ENCODE assay signal across 10 cellular contexts in genomic region chr1:26177182-26177684, GRCh38. TPM values are rescaled to one million over a fixed set of nuclear protein-coding genes. Genes with fewer than 3 reads are reported as not detected.
DNase-seq lines count a peak whose midpoint lies in the region; ATAC-seq and TF ChIP-seq lines count a peak whose summit lies in the region.
"Had no signal": no experiment of that assay in that cellular context is flagged by ENCODE, and none has a peak within 500 bp of the region (broad histone marks: within the 10 kb centered on the region; RNA-seq: fewer than 3 reads in every experiment).

TSS of gene CNKSR1 (plus strand) at chr1:26177491. CDS start at chr1:26177548, 57 bp downstream.

- H3K4me3 ChIP-seq in lower leg skin (ENCODE audit: low read depth, poor library complexity, severe bottlenecking) = no peak within 1 kb of the TSS
- H3K4me3 ChIP-seq in spleen = no peak within 1 kb of the TSS
- H3K4me3 ChIP-seq in MG63 = no peak within 1 kb of the TSS
- H3K4me3 ChIP-seq: heart left ventricle had no signal

- POLR2A ChIA-PET in activated naive CD8-positive, alpha-beta T cell treated with anti-CD3 and anti-CD28 coated beads, Interleukin-2, amount 10 ng/mL, durations not matched to agents 7 days and 5 days (lab: Charles Lee) = interaction anchor here (1.2 kb wide), 1 partner anchor 66 kb away, joined by 3 read pairs; the partner anchor contains the start of gene PDIK1L

- no peaks in the 10 kb centered on the region for H3K27me3 Mint-ChIP-seq in activated naive CD8-positive, alpha-beta T cell treated with anti-CD3 and anti-CD28 coated beads, Interleukin-2, amount 10 ng/mL, durations not matched to agents 7 days and 5 days

- no peaks in the 10 kb centered on the region for H3K27me3 ChIP-seq in spleen (replicated peaks in 1 of 7)
- no peaks in the 10 kb centered on the region for H3K27me3 ChIP-seq in MG63
- H3K27me3 ChIP-seq: heart left ventricle had no signal

- 35 to 52% methylated on average over 18 to 19 of the region's 21 CpGs for WGBS in lower leg skin, 2 donors
- 43 to 68% (median 59%) methylated on average over 20 to 21 of the region's 21 CpGs for WGBS in spleen, 5 donors

- H3K4me1 Mint-ChIP-seq in activated naive CD8-positive, alpha-beta T cell treated with anti-CD3 and anti-CD28 coated beads, Interleukin-2, amount 10 ng/mL, durations not matched to agents 7 days and 5 days = no peaks in the 10 kb centered on the region

- H3K4me3 Mint-ChIP-seq in activated naive CD8-positive, alpha-beta T cell treated with anti-CD3 and anti-CD28 coated beads, Interleukin-2, amount 10 ng/mL, durations not matched to agents 7 days and 5 days = peak within 1 kb of the TSS; percentile 79
- H3K4me3 Mint-ChIP-seq: CD14-positive monocyte had no signal

- H3K9me3 Mint-ChIP-seq in activated naive CD8-positive, alpha-beta T cell treated with anti-CD3 and anti-CD28 coated beads, Interleukin-2, amount 10 ng/mL, durations not matched to agents 7 days and 5 days = no peaks in the 10 kb centered on the region
- H3K9me3 Mint-ChIP-seq: CD14-positive monocyte had no signal

- no peaks in the 10 kb centered on the region for H3K4me1 ChIP-seq in spleen

- H3K27ac Mint-ChIP-seq in activated naive CD8-positive, alpha-beta T cell treated with anti-CD3 and anti-CD28 coated beads, Interleukin-2, amount 10 ng/mL, durations not matched to agents 7 days and 5 days = no peak within 1 kb of the TSS
- H3K27ac Mint-ChIP-seq: CD14-positive monocyte had no signal

- no peak for TF ChIP-seq CTCF in lower leg skin (IDR thresholded peaks at IDR 0.05)
- no peak for TF ChIP-seq CTCF in spleen (IDR thresholded peaks at IDR 0.05 in 8 of 11, conservative IDR thresholded peaks at IDR 0.05 in 3 of 11)

- H3K36me3 Mint-ChIP-seq in activated naive CD8-positive, alpha-beta T cell treated with anti-CD3 and anti-CD28 coated beads, Interleukin-2, amount 10 ng/mL, durations not matched to agents 7 days and 5 days = no peaks in the 10 kb centered on the region
- H3K36me3 Mint-ChIP-seq: CD14-positive monocyte had no signal

- H3K36me3 ChIP-seq in spleen (no peaks in the 10 kb centered on the region), MG63 (no peaks in the 10 kb centered on the region)
- H3K36me3 ChIP-seq: heart left ventricle had no signal

- no peak within 1 kb of the TSS for H3K27ac ChIP-seq in spleen
- H3K27ac ChIP-seq: heart left ventricle had no signal

- no peaks in the 10 kb centered on the region for H3K9me3 ChIP-seq in spleen
- H3K9me3 ChIP-seq in MG63 = no peaks in the 10 kb centered on the region
- H3K9me3 ChIP-seq: heart left ventricle had no signal

- TF ChIP-seq POLR2A in lower leg skin (IDR thresholded peaks at IDR 0.05) (no peak), spleen (IDR thresholded peaks at IDR 0.05) (no peak)

- ATAC-seq in activated naive CD8-positive, alpha-beta T cell treated with anti-CD3 and anti-CD28 coated beads, Interleukin-2, amount 10 ng/mL, durations not matched to agents 7 days and 5 days (ENCODE audit: low read depth) = peak; percentile 69
- ATAC-seq in GM21367 (IDR thresholded peaks at IDR 0.05; ENCODE audit: unreplicated experiment) = no peak

- intact Hi-C loops in lower leg skin (cut with DNase I; ENCODE audit: low total_unique reads) = loop anchor here (10.0 kb wide), 1 partner anchor 148 kb away; no protein-coding TSS in a partner anchor
- intact Hi-C loops in spleen (cut with DNase I; ENCODE audit: low total_unique reads) = no loop called here

- DNase-seq in stimulated activated CD4-positive, alpha-beta T cell treated with anti-CD3 and anti-CD28 coated beads, Interleukin-1b, Interleukin-23, amount 100 ng/mL, for 48 hours = peak; percentile 22
- no peak for DNase-seq in stimulated activated CD4-positive, alpha-beta T cell treated with anti-CD3 and anti-CD28 coated beads, Interleukin-2, amount 100 ng/mL, for 48 hours
- no peak for DNase-seq in activated naive CD8-positive, alpha-beta T cell treated with anti-CD3 and anti-CD28 coated beads, Interleukin-2, amount 10 ng/mL, durations not matched to agents 7 days and 5 days
- DNase-seq in lower leg skin (ENCODE audit: low spot score in 2 of 2) (no peak), spleen (no peak), MG63 (no peak), EL (no peak)
- DNase-seq: heart left ventricle had no signal

RNA-seq across cellular contexts. Expression of gene CNKSR1, which starts in this region (rescaled TPM):
- 1 to 10 TPM; 4.5 to 6.0 TPM for total RNA-seq in activated naive CD8-positive, alpha-beta T cell treated with anti-CD3 and anti-CD28 coated beads, Interleukin-2, amount 10 ng/mL, durations not matched to agents 7 days and 5 days
- 10 to 100 TPM; 16.8 to 71.4 (median 45.0) TPM for total RNA-seq in lower leg skin
- 1 to 10 TPM; 1.0 to 5.5 (median 3.7) TPM for total RNA-seq in spleen
- polyA plus RNA-seq in spleen = 1 to 10 TPM in 2 of 3 donors, under 1 TPM in 1; 0.68 to 2.0 (median 1.0) TPM
- not detected in 2 replicates for total RNA-seq in MG63 (2014; rRNA removed; shearing (Covaris generic); ENCODE audit: low replicate concordance)
- polyA plus RNA-seq: CD14-positive monocyte had no signal
